Comparison of ENCODE assay signal across 1 cellular context in genomic region chr17:517181-517580, GRCh38.
TF ChIP-seq lines count a peak whose summit lies in the region.

No MANE protein-coding gene starts in this region.

TF ChIP-seq in WTC11, 78 proteins besides CTCF, POLR2A, EP300 and RAD21 (continued from another document):
- TF ChIP-seq, protein P1, sequence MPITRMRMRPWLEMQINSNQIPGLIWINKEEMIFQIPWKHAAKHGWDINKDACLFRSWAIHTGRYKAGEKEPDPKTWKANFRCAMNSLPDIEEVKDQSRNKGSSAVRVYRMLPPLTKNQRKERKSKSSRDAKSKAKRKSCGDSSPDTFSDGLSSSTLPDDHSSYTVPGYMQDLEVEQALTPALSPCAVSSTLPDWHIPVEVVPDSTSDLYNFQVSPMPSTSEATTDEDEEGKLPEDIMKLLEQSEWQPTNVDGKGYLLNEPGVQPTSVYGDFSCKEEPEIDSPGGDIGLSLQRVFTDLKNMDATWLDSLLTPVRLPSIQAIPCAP (CRISPR knock-in tag; IDR thresholded peaks at IDR 0.05) = no peak
- TF ChIP-seq FOXP4 (CRISPR knock-in tag; IDR thresholded peaks at IDR 0.05) = no peak
- TF ChIP-seq, protein P2, sequence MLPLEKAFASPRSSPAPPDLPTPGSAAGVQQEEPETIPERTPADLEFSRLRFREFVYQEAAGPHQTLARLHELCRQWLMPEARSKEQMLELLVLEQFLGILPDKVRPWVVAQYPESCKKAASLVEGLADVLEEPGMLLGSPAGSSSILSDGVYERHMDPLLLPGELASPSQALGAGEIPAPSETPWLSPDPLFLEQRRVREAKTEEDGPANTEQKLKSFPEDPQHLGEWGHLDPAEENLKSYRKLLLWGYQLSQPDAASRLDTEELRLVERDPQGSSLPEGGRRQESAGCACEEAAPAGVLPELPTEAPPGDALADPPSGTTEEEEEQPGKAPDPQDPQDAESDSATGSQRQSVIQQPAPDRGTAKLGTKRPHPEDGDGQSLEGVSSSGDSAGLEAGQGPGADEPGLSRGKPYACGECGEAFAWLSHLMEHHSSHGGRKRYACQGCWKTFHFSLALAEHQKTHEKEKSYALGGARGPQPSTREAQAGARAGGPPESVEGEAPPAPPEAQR (CRISPR knock-in tag; IDR thresholded peaks at IDR 0.05) = no peak
- TF ChIP-seq, protein P3, sequence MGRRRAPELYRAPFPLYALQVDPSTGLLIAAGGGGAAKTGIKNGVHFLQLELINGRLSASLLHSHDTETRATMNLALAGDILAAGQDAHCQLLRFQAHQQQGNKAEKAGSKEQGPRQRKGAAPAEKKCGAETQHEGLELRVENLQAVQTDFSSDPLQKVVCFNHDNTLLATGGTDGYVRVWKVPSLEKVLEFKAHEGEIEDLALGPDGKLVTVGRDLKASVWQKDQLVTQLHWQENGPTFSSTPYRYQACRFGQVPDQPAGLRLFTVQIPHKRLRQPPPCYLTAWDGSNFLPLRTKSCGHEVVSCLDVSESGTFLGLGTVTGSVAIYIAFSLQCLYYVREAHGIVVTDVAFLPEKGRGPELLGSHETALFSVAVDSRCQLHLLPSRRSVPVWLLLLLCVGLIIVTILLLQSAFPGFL (CRISPR knock-in tag; IDR thresholded peaks at IDR 0.05; ENCODE audit: borderline replicate concordance) = no peak
- TF ChIP-seq, protein P4, sequence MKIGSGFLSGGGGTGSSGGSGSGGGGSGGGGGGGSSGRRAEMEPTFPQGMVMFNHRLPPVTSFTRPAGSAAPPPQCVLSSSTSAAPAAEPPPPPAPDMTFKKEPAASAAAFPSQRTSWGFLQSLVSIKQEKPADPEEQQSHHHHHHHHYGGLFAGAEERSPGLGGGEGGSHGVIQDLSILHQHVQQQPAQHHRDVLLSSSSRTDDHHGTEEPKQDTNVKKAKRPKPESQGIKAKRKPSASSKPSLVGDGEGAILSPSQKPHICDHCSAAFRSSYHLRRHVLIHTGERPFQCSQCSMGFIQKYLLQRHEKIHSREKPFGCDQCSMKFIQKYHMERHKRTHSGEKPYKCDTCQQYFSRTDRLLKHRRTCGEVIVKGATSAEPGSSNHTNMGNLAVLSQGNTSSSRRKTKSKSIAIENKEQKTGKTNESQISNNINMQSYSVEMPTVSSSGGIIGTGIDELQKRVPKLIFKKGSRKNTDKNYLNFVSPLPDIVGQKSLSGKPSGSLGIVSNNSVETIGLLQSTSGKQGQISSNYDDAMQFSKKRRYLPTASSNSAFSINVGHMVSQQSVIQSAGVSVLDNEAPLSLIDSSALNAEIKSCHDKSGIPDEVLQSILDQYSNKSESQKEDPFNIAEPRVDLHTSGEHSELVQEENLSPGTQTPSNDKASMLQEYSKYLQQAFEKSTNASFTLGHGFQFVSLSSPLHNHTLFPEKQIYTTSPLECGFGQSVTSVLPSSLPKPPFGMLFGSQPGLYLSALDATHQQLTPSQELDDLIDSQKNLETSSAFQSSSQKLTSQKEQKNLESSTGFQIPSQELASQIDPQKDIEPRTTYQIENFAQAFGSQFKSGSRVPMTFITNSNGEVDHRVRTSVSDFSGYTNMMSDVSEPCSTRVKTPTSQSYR (CRISPR knock-in tag; IDR thresholded peaks at IDR 0.05) = no peak
- TF ChIP-seq, protein P5, sequence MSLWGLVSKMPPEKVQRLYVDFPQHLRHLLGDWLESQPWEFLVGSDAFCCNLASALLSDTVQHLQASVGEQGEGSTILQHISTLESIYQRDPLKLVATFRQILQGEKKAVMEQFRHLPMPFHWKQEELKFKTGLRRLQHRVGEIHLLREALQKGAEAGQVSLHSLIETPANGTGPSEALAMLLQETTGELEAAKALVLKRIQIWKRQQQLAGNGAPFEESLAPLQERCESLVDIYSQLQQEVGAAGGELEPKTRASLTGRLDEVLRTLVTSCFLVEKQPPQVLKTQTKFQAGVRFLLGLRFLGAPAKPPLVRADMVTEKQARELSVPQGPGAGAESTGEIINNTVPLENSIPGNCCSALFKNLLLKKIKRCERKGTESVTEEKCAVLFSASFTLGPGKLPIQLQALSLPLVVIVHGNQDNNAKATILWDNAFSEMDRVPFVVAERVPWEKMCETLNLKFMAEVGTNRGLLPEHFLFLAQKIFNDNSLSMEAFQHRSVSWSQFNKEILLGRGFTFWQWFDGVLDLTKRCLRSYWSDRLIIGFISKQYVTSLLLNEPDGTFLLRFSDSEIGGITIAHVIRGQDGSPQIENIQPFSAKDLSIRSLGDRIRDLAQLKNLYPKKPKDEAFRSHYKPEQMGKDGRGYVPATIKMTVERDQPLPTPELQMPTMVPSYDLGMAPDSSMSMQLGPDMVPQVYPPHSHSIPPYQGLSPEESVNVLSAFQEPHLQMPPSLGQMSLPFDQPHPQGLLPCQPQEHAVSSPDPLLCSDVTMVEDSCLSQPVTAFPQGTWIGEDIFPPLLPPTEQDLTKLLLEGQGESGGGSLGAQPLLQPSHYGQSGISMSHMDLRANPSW (CRISPR knock-in tag; conservative IDR thresholded peaks at IDR 0.05; ENCODE audit: low read depth) = no peak
- TF ChIP-seq ZBTB21 (CRISPR knock-in tag; IDR thresholded peaks at IDR 0.05; ENCODE audit: borderline replicate concordance) = no peak
- TF ChIP-seq USF2 (CRISPR knock-in tag; IDR thresholded peaks at IDR 0.05) = no peak
- no peak for TF ChIP-seq PRRX2 (CRISPR knock-in tag; IDR thresholded peaks at IDR 0.05)
- no peak for TF ChIP-seq KAT7 (CRISPR knock-in tag; IDR thresholded peaks at IDR 0.05; ENCODE audit: borderline replicate concordance)
- TF ChIP-seq, protein P6, sequence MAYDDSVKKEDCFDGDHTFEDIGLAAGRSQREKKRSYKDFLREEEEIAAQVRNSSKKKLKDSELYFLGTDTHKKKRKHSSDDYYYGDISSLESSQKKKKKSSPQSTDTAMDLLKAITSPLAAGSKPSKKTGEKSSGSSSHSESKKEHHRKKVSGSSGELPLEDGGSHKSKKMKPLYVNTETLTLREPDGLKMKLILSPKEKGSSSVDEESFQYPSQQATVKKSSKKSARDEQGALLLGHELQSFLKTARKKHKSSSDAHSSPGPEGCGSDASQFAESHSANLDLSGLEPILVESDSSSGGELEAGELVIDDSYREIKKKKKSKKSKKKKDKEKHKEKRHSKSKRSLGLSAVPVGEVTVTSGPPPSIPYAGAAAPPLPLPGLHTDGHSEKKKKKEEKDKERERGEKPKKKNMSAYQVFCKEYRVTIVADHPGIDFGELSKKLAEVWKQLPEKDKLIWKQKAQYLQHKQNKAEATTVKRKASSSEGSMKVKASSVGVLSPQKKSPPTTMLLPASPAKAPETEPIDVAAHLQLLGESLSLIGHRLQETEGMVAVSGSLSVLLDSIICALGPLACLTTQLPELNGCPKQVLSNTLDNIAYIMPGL (CRISPR knock-in tag; IDR thresholded peaks at IDR 0.05) = no peak
- TF ChIP-seq, protein P7, sequence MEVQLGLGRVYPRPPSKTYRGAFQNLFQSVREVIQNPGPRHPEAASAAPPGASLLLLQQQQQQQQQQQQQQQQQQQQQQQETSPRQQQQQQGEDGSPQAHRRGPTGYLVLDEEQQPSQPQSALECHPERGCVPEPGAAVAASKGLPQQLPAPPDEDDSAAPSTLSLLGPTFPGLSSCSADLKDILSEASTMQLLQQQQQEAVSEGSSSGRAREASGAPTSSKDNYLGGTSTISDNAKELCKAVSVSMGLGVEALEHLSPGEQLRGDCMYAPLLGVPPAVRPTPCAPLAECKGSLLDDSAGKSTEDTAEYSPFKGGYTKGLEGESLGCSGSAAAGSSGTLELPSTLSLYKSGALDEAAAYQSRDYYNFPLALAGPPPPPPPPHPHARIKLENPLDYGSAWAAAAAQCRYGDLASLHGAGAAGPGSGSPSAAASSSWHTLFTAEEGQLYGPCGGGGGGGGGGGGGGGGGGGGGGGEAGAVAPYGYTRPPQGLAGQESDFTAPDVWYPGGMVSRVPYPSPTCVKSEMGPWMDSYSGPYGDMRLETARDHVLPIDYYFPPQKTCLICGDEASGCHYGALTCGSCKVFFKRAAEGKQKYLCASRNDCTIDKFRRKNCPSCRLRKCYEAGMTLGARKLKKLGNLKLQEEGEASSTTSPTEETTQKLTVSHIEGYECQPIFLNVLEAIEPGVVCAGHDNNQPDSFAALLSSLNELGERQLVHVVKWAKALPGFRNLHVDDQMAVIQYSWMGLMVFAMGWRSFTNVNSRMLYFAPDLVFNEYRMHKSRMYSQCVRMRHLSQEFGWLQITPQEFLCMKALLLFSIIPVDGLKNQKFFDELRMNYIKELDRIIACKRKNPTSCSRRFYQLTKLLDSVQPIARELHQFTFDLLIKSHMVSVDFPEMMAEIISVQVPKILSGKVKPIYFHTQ (CRISPR knock-in tag; IDR thresholded peaks at IDR 0.05) = no peak
- TF ChIP-seq ZNF423 (CRISPR knock-in tag; IDR thresholded peaks at IDR 0.05) = no peak
- TF ChIP-seq JUN (CRISPR knock-in tag; IDR thresholded peaks at IDR 0.05) = no peak
- TF ChIP-seq ZNF219 (CRISPR knock-in tag; IDR thresholded peaks at IDR 0.05; ENCODE audit: borderline replicate concordance) = no peak
- no peak for TF ChIP-seq CBFB (CRISPR knock-in tag; IDR thresholded peaks at IDR 0.05; ENCODE audit: low read depth)
